ENCODE assay signal across 19 cellular contexts in genomic region chr13:46543307-46543706, GRCh38.
"Had no signal": no experiment of that assay in that cellular context is flagged by ENCODE, and none has a peak within 500 bp of the region (broad histone marks: within the 10 kb centered on the region; RNA-seq: fewer than 3 reads in every experiment).

No MANE protein-coding gene starts in this region.

- H3K27ac ChIP-seq: body of pancreas, left lung, sigmoid colon, spleen, thyroid gland had no signal

- H3K36me3 ChIP-seq: left lung, sigmoid colon, spleen, thyroid gland had no signal

- DNase-seq: activated CD4-positive, alpha-beta memory T cell treated with anti-CD3 and anti-CD28 coated beads, Interleukin-2, amount 10 ng/mL, durations not matched to agents 7 days and 5 days; activated CD4-positive, alpha-beta T cell treated with anti-CD3 and anti-CD28 coated beads for 4 hours; activated CD8-positive, alpha-beta memory T cell treated with anti-CD3 and anti-CD28 coated beads, Interleukin-2, amount 10 ng/mL, durations not matched to agents 7 days and 5 days; activated naive CD4-positive, alpha-beta T cell treated with Interleukin-2 at 50 U/mL for 16 hours; body of pancreas; cortex of kidney; head of caudate nucleus; kidney; left lung; mammary epithelial cell; midbrain; occipital lobe; posterior cingulate gyrus; sigmoid colon; spleen; stimulated activated naive B cell treated with anti-CD40 and anti-IgM and Interleukin-4, amounts not matched to agents 10 μg/mL and 1 μg/mL and 100 μg/mL, for 72 hours; thyroid gland had no signal

- H3K27me3 ChIP-seq: body of pancreas, left lung, sigmoid colon, spleen, thyroid gland had no signal

- H3K4me1 ChIP-seq: body of pancreas, left lung, sigmoid colon, spleen, thyroid gland had no signal

- H3K9me3 ChIP-seq: body of pancreas, left lung, sigmoid colon, spleen, thyroid gland had no signal

- H3K4me3 ChIP-seq: body of pancreas, left lung, sigmoid colon, spleen, thyroid gland had no signal

- FAIRE-seq: frontal cortex, kidney, urothelium cell line had no signal
